In genomic region chr14:32078030-32078793, GRCh38 we compare ENCODE assay signal across 8 cellular contexts. TPM values are rescaled to one million over a fixed set of nuclear protein-coding genes. Genes with fewer than 3 reads are reported as not detected.
A peak's percentile ranks its signal among the peaks of the same experiment; 100 is the strongest.
DNase-seq lines count a peak whose midpoint lies in the region; ATAC-seq and TF ChIP-seq lines count a peak whose summit lies in the region.

No MANE protein-coding gene starts in this region.

- no peaks in the 10 kb centered on the region for H3K27me3 Mint-ChIP-seq in CD8-positive, alpha-beta T cell (ENCODE audit: low read depth)

- H3K9me3 ChIP-seq in CD8-positive, alpha-beta T cell (ENCODE audit: low read length), result no peaks in the 10 kb centered on the region
- no peaks in the 10 kb centered on the region for H3K9me3 ChIP-seq in neutrophil

- DNase-seq in CD8-positive, alpha-beta T cell, result peak in 3 of 7 experiments; percentile 15 to 22 (median 22)
- peak; percentile 81 for DNase-seq in NCI-H2107 treated with DMSO at 0.1 percent for 48 hours (lab: John Stamatoyannopoulos, UW; ENCODE audit: unreplicated experiment)
- peak; percentile 69 for DNase-seq in activated effector memory CD4-positive, alpha-beta T cell treated with anti-CD3 and anti-CD28 coated beads, Interleukin-2, amount 50 U/mL, for 16 hours
- DNase-seq in glomerular visceral epithelial cell (ENCODE audit: extremely low spot score), result peak; percentile 62
- DNase-seq in COLO829 (ENCODE audit: low spot score), result no peak

- intact Hi-C loops in CD8-positive, alpha-beta T cell (cut with DNase I, micrococcal nuclease), result loop anchor here (1.0 to 5.0 kb wide), 6 partner anchors 64 to 1456 kb away; partner anchors contain the start of genes AP4S1 (in 1 of the 2), DTD2 (in 1 of the 2), HECTD1 (in 1 of the 2) and NUBPL (in 1 of the 2)

- no peaks in the 10 kb centered on the region for H3K9me3 Mint-ChIP-seq in CD8-positive, alpha-beta T cell

- H3K4me1 Mint-ChIP-seq in CD8-positive, alpha-beta T cell (ENCODE audit: low read depth), result peaks cover 39% of the 10 kb centered on the region

- peaks cover 13% of the 10 kb centered on the region for H3K4me1 ChIP-seq in CD8-positive, alpha-beta T cell (ENCODE audit: insufficient read depth, low read length)
- peaks cover 16 to 17% of the 10 kb centered on the region in 2 experiments for H3K4me1 ChIP-seq in neutrophil (ENCODE audit: control insufficient read depth in 1 of 2, insufficient read depth in 1 of 2, low read depth in 1 of 2, low read length in 1 of 2)

- no peaks in the 10 kb centered on the region for H3K36me3 ChIP-seq in CD8-positive, alpha-beta T cell (ENCODE audit: insufficient read depth, low read length)
- H3K36me3 ChIP-seq in neutrophil, result no peaks in the 10 kb centered on the region

- CTCF ChIA-PET in CD8-positive, alpha-beta T cell (lab: Charles Lee), result interaction anchor here (11.5 kb wide), 1 partner anchor 174 kb away, joined by 247 read pairs; no protein-coding TSS in a partner anchor

- POLR2A ChIA-PET in CD8-positive, alpha-beta T cell (lab: Charles Lee), result interaction anchor here (0.7 to 3.3 kb wide), 3 partner anchors 9 to 124 kb away, joined by 3 to 18 read pairs (median 7); partner anchors contain the start of genes RNU6-7 and RNU6-8

- TF ChIP-seq CTCF in CD8-positive, alpha-beta T cell (IDR thresholded peaks at IDR 0.05), result no peak
- no peak for TF ChIP-seq CTCF in neutrophil (IDR thresholded peaks at IDR 0.05)

- peak overlapping the region; percentile 67 for H3K4me3 ChIP-seq in CD8-positive, alpha-beta T cell (ENCODE audit: low read depth, low read length)
- peak overlapping the region; percentile 66 to 87 for H3K4me3 ChIP-seq in neutrophil (ENCODE audit: low read depth in 1 of 2, low read length in 1 of 2)

- peak overlapping the region; percentile 89 for H3K27ac Mint-ChIP-seq in CD8-positive, alpha-beta T cell

- no peak for ATAC-seq in CD8-positive, alpha-beta T cell
- ATAC-seq in GM21515 (IDR thresholded peaks at IDR 0.05; ENCODE audit: unreplicated experiment) (peak; percentile 12), GM19397 (IDR thresholded peaks at IDR 0.05; ENCODE audit: unreplicated experiment) (no peak)

- H3K36me3 Mint-ChIP-seq in CD8-positive, alpha-beta T cell, result peaks cover 12% of the 10 kb centered on the region

- H3K27ac ChIP-seq in CD8-positive, alpha-beta T cell (ENCODE audit: low read depth, low read length), result peak overlapping the region; percentile 59
- H3K27ac ChIP-seq in neutrophil, result no peak overlapping the region

- H3K27me3 ChIP-seq in CD8-positive, alpha-beta T cell (ENCODE audit: insufficient read depth, low read length), result no peaks in the 10 kb centered on the region
- H3K27me3 ChIP-seq in neutrophil, result peaks cover 40% of the 10 kb centered on the region

- H3K4me3 Mint-ChIP-seq in CD8-positive, alpha-beta T cell, result peak overlapping the region; percentile 100

RNA-seq across cellular contexts. Expression of gene ARHGAP5, which starts 1.1 kb away (rescaled TPM):
- total RNA-seq in CD8-positive, alpha-beta T cell, result 10 to 100 TPM; 48.9 to 51.6 TPM
